1 cellular context compared by ENCODE assay signal in genomic region chr17:38867179-38867994, GRCh38.
TF ChIP-seq lines count a peak whose summit lies in the region.

No MANE protein-coding gene starts in this region.

TF ChIP-seq in HEK293, 187 proteins besides CTCF, POLR2A, EP300 and RAD21 (continued from another document and continues in another):
- peak; percentile 23; the same call in 1 of the 2 replicates for TF ChIP-seq SP2 (tag by site-specific recombination; IDR thresholded peaks at IDR 0.05)
- TF ChIP-seq ZNF362 (tag by site-specific recombination; IDR thresholded peaks at IDR 0.05) = peak; percentile 37; the same call in 1 of the 2 replicates
- TF ChIP-seq MZF1 (tag by site-specific recombination; IDR thresholded peaks at IDR 0.05; ENCODE audit: borderline replicate concordance) = no peak; the same call in 1 of the 2 replicates
- peak; percentile 54; the same call in 1 of the 2 replicates for TF ChIP-seq BCL11B (tag by site-specific recombination; IDR thresholded peaks at IDR 0.05; ENCODE audit: low read depth)
- no peak for TF ChIP-seq ZNF658 (tag by site-specific recombination; IDR thresholded peaks at IDR 0.05)
- TF ChIP-seq ZNF623 (tag by site-specific recombination; IDR thresholded peaks at IDR 0.05) = no peak
- TF ChIP-seq TSHZ1 (tag by site-specific recombination; IDR thresholded peaks at IDR 0.05; ENCODE audit: borderline replicate concordance) = 0 out of 2 replicates have a peak, but pooled peaks have one; percentile 23
- TF ChIP-seq, protein P1, sequence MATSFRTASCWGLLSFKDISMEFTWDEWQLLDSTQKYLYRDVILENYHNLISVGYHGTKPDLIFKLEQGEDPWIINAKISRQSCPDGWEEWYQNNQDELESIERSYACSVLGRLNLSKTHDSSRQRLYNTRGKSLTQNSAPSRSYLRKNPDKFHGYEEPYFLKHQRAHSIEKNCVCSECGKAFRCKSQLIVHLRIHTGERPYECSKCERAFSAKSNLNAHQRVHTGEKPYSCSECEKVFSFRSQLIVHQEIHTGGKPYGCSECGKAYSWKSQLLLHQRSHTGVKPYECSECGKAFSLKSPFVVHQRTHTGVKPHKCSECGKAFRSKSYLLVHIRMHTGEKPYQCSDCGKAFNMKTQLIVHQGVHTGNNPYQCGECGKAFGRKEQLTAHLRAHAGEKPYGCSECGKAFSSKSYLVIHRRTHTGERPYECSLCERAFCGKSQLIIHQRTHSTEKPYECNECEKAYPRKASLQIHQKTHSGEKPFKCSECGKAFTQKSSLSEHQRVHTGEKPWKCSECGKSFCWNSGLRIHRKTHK (tag by site-specific recombination; IDR thresholded peaks at IDR 0.05) = no peak
- TF ChIP-seq ZNF202 (tag by site-specific recombination; IDR thresholded peaks at IDR 0.05; ENCODE audit: borderline replicate concordance) = no peak
- no peak for TF ChIP-seq KLF16 (tag by site-specific recombination; IDR thresholded peaks at IDR 0.05)
- no peak for TF ChIP-seq ZNF404 (tag by site-specific recombination; IDR thresholded peaks at IDR 0.05)
- TF ChIP-seq ZNF274 (IDR thresholded peaks at IDR 0.05; ENCODE audit: low read length) = no peak
- TF ChIP-seq ZNF274 (tag by site-specific recombination; IDR thresholded peaks at IDR 0.05; ENCODE audit: borderline replicate concordance) = no peak
- no peak for TF ChIP-seq ELK4 (IDR thresholded peaks at IDR 0.05; ENCODE audit: borderline replicate concordance, low read depth, low read length)
- TF ChIP-seq ZXDB (tag by site-specific recombination; IDR thresholded peaks at IDR 0.05) = peak; percentile 66; the same call in 1 of the 2 replicates
- no peak for TF ChIP-seq ZNF350 (tag by site-specific recombination; IDR thresholded peaks at IDR 0.05)
- TF ChIP-seq ZSCAN5A (tag by site-specific recombination; IDR thresholded peaks at IDR 0.05) = no peak
- TF ChIP-seq ZIC2 (tag by site-specific recombination; IDR thresholded peaks at IDR 0.05) = no peak
- peak; percentile 59; the same call in 1 of the 2 replicates for TF ChIP-seq ZNF121 (tag by site-specific recombination; IDR thresholded peaks at IDR 0.05)
- no peak for TF ChIP-seq ZNF529 (tag by site-specific recombination; IDR thresholded peaks at IDR 0.05; ENCODE audit: insufficient replicate concordance)
- no peak for TF ChIP-seq ZFHX2 (tag by site-specific recombination; conservative IDR thresholded peaks at IDR 0.05)
- no peak for TF ChIP-seq ZBTB21 (tag by site-specific recombination; IDR thresholded peaks at IDR 0.05)
- no peak for TF ChIP-seq ZNF585B (tag by site-specific recombination; IDR thresholded peaks at IDR 0.05)
- TF ChIP-seq KLF8 (tag by site-specific recombination; IDR thresholded peaks at IDR 0.05) = peak; percentile 39
- TF ChIP-seq ZNF561 (tag by site-specific recombination; IDR thresholded peaks at IDR 0.05; ENCODE audit: borderline replicate concordance) = peak; percentile 91
- TF ChIP-seq ZNF248 (tag by site-specific recombination; IDR thresholded peaks at IDR 0.05) = no peak
- TF ChIP-seq ZNF76 (tag by site-specific recombination; IDR thresholded peaks at IDR 0.05; ENCODE audit: borderline replicate concordance, low read depth) = peak; percentile 38; the same call in 1 of the 2 replicates
- TF ChIP-seq REPIN1 (tag by site-specific recombination; IDR thresholded peaks at IDR 0.05; ENCODE audit: low read depth) = 0 out of 2 replicates have a peak, but pooled peaks have one; percentile 25
- TF ChIP-seq, protein P2, sequence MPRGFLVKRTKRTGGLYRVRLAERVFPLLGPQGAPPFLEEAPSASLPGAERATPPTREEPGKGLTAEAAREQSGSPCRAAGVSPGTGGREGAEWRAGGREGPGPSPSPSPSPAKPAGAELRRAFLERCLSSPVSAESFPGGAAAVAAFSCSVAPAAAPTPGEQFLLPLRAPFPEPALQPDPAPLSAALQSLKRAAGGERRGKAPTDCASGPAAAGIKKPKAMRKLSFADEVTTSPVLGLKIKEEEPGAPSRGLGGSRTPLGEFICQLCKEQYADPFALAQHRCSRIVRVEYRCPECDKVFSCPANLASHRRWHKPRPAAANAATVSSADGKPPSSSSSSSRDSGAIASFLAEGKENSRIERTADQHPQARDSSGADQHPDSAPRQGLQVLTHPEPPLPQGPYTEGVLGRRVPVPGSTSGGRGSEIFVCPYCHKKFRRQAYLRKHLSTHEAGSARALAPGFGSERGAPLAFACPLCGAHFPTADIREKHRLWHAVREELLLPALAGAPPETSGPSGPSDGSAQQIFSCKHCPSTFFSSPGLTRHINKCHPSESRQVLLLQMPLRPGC (tag by site-specific recombination; IDR thresholded peaks at IDR 0.05) = 0 out of 2 replicates have a peak, but pooled peaks have one; percentile 12
- TF ChIP-seq ZNF280D (tag by site-specific recombination; IDR thresholded peaks at IDR 0.05) = no peak
- peak; percentile 62 for TF ChIP-seq KLF17 (tag by site-specific recombination; IDR thresholded peaks at IDR 0.05)
- TF ChIP-seq SCRT1 (tag by site-specific recombination; IDR thresholded peaks at IDR 0.05; ENCODE audit: borderline replicate concordance) = no peak
- TF ChIP-seq, protein P3, sequence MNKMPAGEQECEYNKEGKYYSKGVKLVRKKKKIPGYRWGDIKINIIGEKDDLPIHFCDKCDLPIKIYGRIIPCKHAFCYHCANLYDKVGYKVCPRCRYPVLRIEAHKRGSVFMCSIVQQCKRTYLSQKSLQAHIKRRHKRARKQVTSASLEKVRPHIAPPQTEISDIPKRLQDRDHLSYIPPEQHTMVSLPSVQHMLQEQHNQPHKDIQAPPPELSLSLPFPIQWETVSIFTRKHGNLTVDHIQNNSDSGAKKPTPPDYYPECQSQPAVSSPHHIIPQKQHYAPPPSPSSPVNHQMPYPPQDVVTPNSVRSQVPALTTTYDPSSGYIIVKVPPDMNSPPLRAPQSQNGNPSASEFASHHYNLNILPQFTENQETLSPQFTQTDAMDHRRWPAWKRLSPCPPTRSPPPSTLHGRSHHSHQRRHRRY (tag by site-specific recombination; IDR thresholded peaks at IDR 0.05) = no peak
- peak; percentile 53 for TF ChIP-seq ZNF629 (tag by site-specific recombination; IDR thresholded peaks at IDR 0.05)
- TF ChIP-seq ZNF239 (tag by site-specific recombination; IDR thresholded peaks at IDR 0.05) = no peak
- no peak for TF ChIP-seq ZNF19 (tag by site-specific recombination; IDR thresholded peaks at IDR 0.05; ENCODE audit: low read depth)
- peak; percentile 79 for TF ChIP-seq OSR2 (tag by site-specific recombination; IDR thresholded peaks at IDR 0.05)
- no peak for TF ChIP-seq SCRT2 (tag by site-specific recombination; IDR thresholded peaks at IDR 0.05)
- no peak for TF ChIP-seq ZNF214 (tag by site-specific recombination; IDR thresholded peaks at IDR 0.05; ENCODE audit: borderline replicate concordance)
- TF ChIP-seq ZSCAN4 (tag by site-specific recombination; IDR thresholded peaks at IDR 0.05) = no peak
- TF ChIP-seq ZNF639 (tag by site-specific recombination; IDR thresholded peaks at IDR 0.05) = peak; percentile 58; the same call in 1 of the 2 replicates
- peak; percentile 67; the same call in 1 of the 2 replicates for TF ChIP-seq ZNF24 (tag by site-specific recombination; IDR thresholded peaks at IDR 0.05)
- TF ChIP-seq ZNF548 (tag by site-specific recombination; IDR thresholded peaks at IDR 0.05) = no peak
- peak; percentile 66 for TF ChIP-seq KLF10 (tag by site-specific recombination; IDR thresholded peaks at IDR 0.05)
